In genomic region chr13:63448654-63449053, GRCh38 we compare ENCODE assay signal across 32 cellular contexts.
"Had no signal": no experiment of that assay in that cellular context is flagged by ENCODE, and none has a peak within 500 bp of the region (broad histone marks: within the 10 kb centered on the region; RNA-seq: fewer than 3 reads in every experiment).

No MANE protein-coding gene starts in this region.

- H3K4me1 ChIP-seq: ascending aorta, body of pancreas, SJCRH30 had no signal

- H3K27me3 ChIP-seq: ascending aorta, body of pancreas, SJCRH30 had no signal

- H3K4me2 ChIP-seq: KMS-11 had no signal

- H3K36me3 Mint-ChIP-seq: activated CD4-positive, alpha-beta memory T cell treated with anti-CD3 and anti-CD28 coated beads for 36 hours; activated naive CD4-positive, alpha-beta T cell treated with anti-CD3 and anti-CD28 coated beads, Interleukin-2, amount 50 U/mL, for 72 hours; T-cell had no signal

- H3K36me3 ChIP-seq: ascending aorta, SJCRH30 had no signal

- H3K4me3 ChIP-seq: ascending aorta, body of pancreas, SJCRH30 had no signal

- DNase-seq: activated CD4-positive, alpha-beta memory T cell treated with anti-CD3 and anti-CD28 coated beads for 36 hours; activated CD4-positive, alpha-beta T cell treated with anti-CD3 and anti-CD28 coated beads, Interleukin-2, amount 10 ng/mL, durations not matched to agents 7 days and 5 days; activated CD4-positive, CD25-positive, alpha-beta regulatory T cell; activated CD8-positive, alpha-beta memory T cell treated with anti-CD3 and anti-CD28 coated beads for 24 hours; activated effector memory CD4-positive, alpha-beta T cell treated with anti-CD3 and anti-CD28 coated beads, Interleukin-2, amount 50 U/mL, for 16 hours; activated naive CD4-positive, alpha-beta T cell treated with Interleukin-2 at 50 U/mL for 16 hours; activated naive CD8-positive, alpha-beta T cell treated with anti-CD3 and anti-CD28 coated beads, Interleukin-2, amount 50 U/mL, for 24 hours; activated T-cell treated with anti-CD3 and anti-CD28 coated beads, Interleukin-2, amount 50 U/mL, for 4 hours; amniotic stem cell; body of pancreas; central memory CD4-positive, alpha-beta T cell; NCI-H1092; NCI-H1417; NCI-H1930; NCI-H345; NCI-H510A; NCI-H69; NK-92 treated with Interleukin-12 subunit alpha and Interleukin-12 subunit beta, amount 100 ng/mL, for 24 hours; OCI-M1; Right ventricle myocardium superior; SJCRH30; T-cell; T-helper 2 cell; T1000 had no signal

- H3K4me1 Mint-ChIP-seq: activated CD4-positive, alpha-beta T cell treated with anti-CD3 and anti-CD28 coated beads, Interleukin-2, amount 10 ng/mL, durations not matched to agents 7 days and 5 days; activated naive CD8-positive, alpha-beta T cell treated with anti-CD3 and anti-CD28 coated beads, Interleukin-2, amount 50 U/mL, for 24 hours; T-cell had no signal

- H3K9ac ChIP-seq: KMS-11 had no signal

- ATAC-seq: activated naive CD4-positive, alpha-beta T cell treated with anti-CD3 and anti-CD28 coated beads, Interleukin-2, amount 50 U/mL, for 72 hours; activated naive CD8-positive, alpha-beta T cell treated with anti-CD3 and anti-CD28 coated beads, Interleukin-2, amount 50 U/mL, for 24 hours; activated T-cell treated with anti-CD3 and anti-CD28 coated beads, Interleukin-2, amount 50 U/mL, for 4 hours; body of pancreas; Panc1; T-cell had no signal

- H3K9me3 ChIP-seq: ascending aorta, body of pancreas, SJCRH30 had no signal

- H3K27ac ChIP-seq: ascending aorta, body of pancreas, KMS-11, RWPE1, SJCRH30, VCaP had no signal

- H3K27me3 Mint-ChIP-seq: activated CD4-positive, alpha-beta memory T cell treated with anti-CD3 and anti-CD28 coated beads for 36 hours; activated CD4-positive, alpha-beta T cell treated with anti-CD3 and anti-CD28 coated beads, Interleukin-2, amount 10 ng/mL, durations not matched to agents 7 days and 5 days; activated naive CD8-positive, alpha-beta T cell treated with anti-CD3 and anti-CD28 coated beads, Interleukin-2, amount 50 U/mL, for 24 hours; T-cell had no signal

- H3K4me3 Mint-ChIP-seq: activated CD4-positive, alpha-beta memory T cell treated with anti-CD3 and anti-CD28 coated beads for 36 hours; activated CD4-positive, alpha-beta T cell treated with anti-CD3 and anti-CD28 coated beads, Interleukin-2, amount 10 ng/mL, durations not matched to agents 7 days and 5 days; activated naive CD8-positive, alpha-beta T cell treated with anti-CD3 and anti-CD28 coated beads, Interleukin-2, amount 50 U/mL, for 24 hours; activated T-cell treated with anti-CD3 and anti-CD28 coated beads, Interleukin-2, amount 50 U/mL, for 4 hours; T-cell had no signal

- H3K9me3 Mint-ChIP-seq: activated CD4-positive, alpha-beta memory T cell treated with anti-CD3 and anti-CD28 coated beads for 36 hours had no signal

- FAIRE-seq: bronchial epithelial cell, TTC549 had no signal

- H3K27ac Mint-ChIP-seq: activated CD4-positive, alpha-beta memory T cell treated with anti-CD3 and anti-CD28 coated beads for 36 hours; activated CD4-positive, alpha-beta T cell treated with anti-CD3 and anti-CD28 coated beads, Interleukin-2, amount 10 ng/mL, durations not matched to agents 7 days and 5 days; activated naive CD4-positive, alpha-beta T cell treated with anti-CD3 and anti-CD28 coated beads, Interleukin-2, amount 50 U/mL, for 72 hours; activated naive CD8-positive, alpha-beta T cell treated with anti-CD3 and anti-CD28 coated beads, Interleukin-2, amount 50 U/mL, for 24 hours; T-cell had no signal
